15 cellular contexts compared by ENCODE assay signal in genomic region chr2:213101686-213102460, GRCh38. TPM values are rescaled to one million over a fixed set of nuclear protein-coding genes. Genes with fewer than 3 reads are reported as not detected.
A peak's percentile ranks its signal among the peaks of the same experiment; 100 is the strongest.
DNase-seq lines count a peak whose midpoint lies in the region; ATAC-seq and TF ChIP-seq lines count a peak whose summit lies in the region.
"Had no signal": no experiment of that assay in that cellular context is flagged by ENCODE, and none has a peak within 500 bp of the region (broad histone marks: within the 10 kb centered on the region; RNA-seq: fewer than 3 reads in every experiment).

No MANE protein-coding gene starts in this region.

- H3K27ac ChIP-seq in KOPT-K1 (ENCODE audit: low read depth, low read length, poor library complexity, severe bottlenecking) (peak overlapping the region; percentile 90), caudate nucleus (ENCODE audit: low read depth, low read length) (no peak overlapping the region), sigmoid colon (no peak overlapping the region)
- H3K27ac ChIP-seq: C4-2B had no signal

- WGBS in sigmoid colon, 2 donors: 39 to 61% methylated on average over 5 of the region's 5 CpGs

- H3K27me3 Mint-ChIP-seq in activated CD8-positive, alpha-beta memory T cell treated with anti-CD3 and anti-CD28 coated beads, Interleukin-2, amount 10 ng/mL, durations not matched to agents 7 days and 5 days: no peaks in the 10 kb centered on the region
- no peaks in the 10 kb centered on the region for H3K27me3 Mint-ChIP-seq in effector memory CD8-positive, alpha-beta T cell
- no peaks in the 10 kb centered on the region for H3K27me3 Mint-ChIP-seq in stimulated activated naive B cell treated with anti-CD40 and anti-IgM and Interleukin-4, amounts not matched to agents 10 μg/mL and 1 μg/mL and 100 μg/mL, for 72 hours

- intact Hi-C loops in sigmoid colon (cut with DNase I): no loop called here

- no peaks in the 10 kb centered on the region for H3K27me3 ChIP-seq in sigmoid colon

- no peak for ATAC-seq in activated CD8-positive, alpha-beta memory T cell treated with anti-CD3 and anti-CD28 coated beads, Interleukin-2, amount 10 ng/mL, durations not matched to agents 7 days and 5 days
- peak; percentile 16 for ATAC-seq in effector memory CD8-positive, alpha-beta T cell (replicated peaks)
- peak; percentile 25 to 43 for ATAC-seq in stimulated activated naive B cell treated with anti-CD40 and anti-IgM and Interleukin-4, amounts not matched to agents 10 μg/mL and 1 μg/mL and 100 μg/mL, for 72 hours (replicated peaks)
- ATAC-seq: esophagus mucosa had no signal

- TF ChIP-seq POLR2A in sigmoid colon (IDR thresholded peaks at IDR 0.05): no peak

- peaks cover 12% of the 10 kb centered on the region for H3K4me1 Mint-ChIP-seq in activated CD8-positive, alpha-beta memory T cell treated with anti-CD3 and anti-CD28 coated beads, Interleukin-2, amount 10 ng/mL, durations not matched to agents 7 days and 5 days
- peaks cover 22 to 32% of the 10 kb centered on the region in 2 donors for H3K4me1 Mint-ChIP-seq in effector memory CD8-positive, alpha-beta T cell (ENCODE audit: low read depth in 2 of 2)
- peaks cover 14 to 35% of the 10 kb centered on the region in 2 donors for H3K4me1 Mint-ChIP-seq in stimulated activated naive B cell treated with anti-CD40 and anti-IgM and Interleukin-4, amounts not matched to agents 10 μg/mL and 1 μg/mL and 100 μg/mL, for 72 hours
- H3K4me1 Mint-ChIP-seq: nephron progenitor cell had no signal

- H3K4me3 Mint-ChIP-seq in activated CD8-positive, alpha-beta memory T cell treated with anti-CD3 and anti-CD28 coated beads, Interleukin-2, amount 10 ng/mL, durations not matched to agents 7 days and 5 days: no peak overlapping the region
- H3K4me3 Mint-ChIP-seq in effector memory CD8-positive, alpha-beta T cell: peak overlapping the region; percentile 53 to 74
- no peak overlapping the region for H3K4me3 Mint-ChIP-seq in stimulated activated naive B cell treated with anti-CD40 and anti-IgM and Interleukin-4, amounts not matched to agents 10 μg/mL and 1 μg/mL and 100 μg/mL, for 72 hours
- H3K4me3 Mint-ChIP-seq: activated naive CD4-positive, alpha-beta T cell treated with anti-CD3 and anti-CD28 coated beads for 36 hours; brain; nephron progenitor cell; T-helper 1 cell treated with Interleukin-12 subunit alpha and Interleukin-12 subunit beta and Interleukin-4 antibody, amounts not matched to agents 30 μg/mL and 1 μg/mL, for 36 hours had no signal

- DNase-seq in activated CD8-positive, alpha-beta memory T cell treated with anti-CD3 and anti-CD28 coated beads, Interleukin-2, amount 10 ng/mL, durations not matched to agents 7 days and 5 days: no peak
- DNase-seq in activated CD8-positive, alpha-beta memory T cell treated with anti-CD3 and anti-CD28 coated beads, Interleukin-2, amount 50 U/mL, for 4 hours: no peak
- DNase-seq in effector memory CD8-positive, alpha-beta T cell: no peak
- no peak for DNase-seq in stimulated activated naive B cell treated with anti-CD40 and anti-IgM and Interleukin-4, amounts not matched to agents 10 μg/mL and 1 μg/mL and 100 μg/mL, for 72 hours
- DNase-seq in stimulated activated naive CD4-positive, alpha-beta T cell treated with Interleukin-2 at 50 U/mL for 16 hours (lab: John Stamatoyannopoulos, UW): no peak
- no peak for DNase-seq in caudate nucleus (lab: John Stamatoyannopoulos, UW)
- DNase-seq in sigmoid colon: no peak
- DNase-seq: activated naive CD4-positive, alpha-beta T cell treated with anti-CD3 and anti-CD28 coated beads for 36 hours; nephron progenitor cell; SHP77 had no signal

- TF ChIP-seq CTCF in sigmoid colon (IDR thresholded peaks at IDR 0.05): no peak

- H3K4me1 ChIP-seq in sigmoid colon: no peaks in the 10 kb centered on the region

- CTCF ChIA-PET in activated CD8-positive, alpha-beta memory T cell treated with anti-CD3 and anti-CD28 coated beads, Interleukin-2, amount 10 ng/mL, durations not matched to agents 7 days and 5 days (lab: Charles Lee): no interaction called here

- H3K9me3 Mint-ChIP-seq in activated CD8-positive, alpha-beta memory T cell treated with anti-CD3 and anti-CD28 coated beads, Interleukin-2, amount 10 ng/mL, durations not matched to agents 7 days and 5 days (ENCODE audit: low read depth): no peaks in the 10 kb centered on the region
- no peaks in the 10 kb centered on the region for H3K9me3 Mint-ChIP-seq in effector memory CD8-positive, alpha-beta T cell
- no peaks in the 10 kb centered on the region for H3K9me3 Mint-ChIP-seq in stimulated activated naive B cell treated with anti-CD40 and anti-IgM and Interleukin-4, amounts not matched to agents 10 μg/mL and 1 μg/mL and 100 μg/mL, for 72 hours
- H3K9me3 Mint-ChIP-seq: activated naive CD4-positive, alpha-beta T cell treated with anti-CD3 and anti-CD28 coated beads for 36 hours; brain; nephron progenitor cell; T-helper 1 cell treated with Interleukin-12 subunit alpha and Interleukin-12 subunit beta and Interleukin-4 antibody, amounts not matched to agents 30 μg/mL and 1 μg/mL, for 36 hours had no signal

- TF ChIP-seq EP300 in sigmoid colon (IDR thresholded peaks at IDR 0.05): no peak

- H3K4me3 ChIP-seq in sigmoid colon: no peak overlapping the region

- no peaks in the 10 kb centered on the region for H3K36me3 Mint-ChIP-seq in activated CD8-positive, alpha-beta memory T cell treated with anti-CD3 and anti-CD28 coated beads, Interleukin-2, amount 10 ng/mL, durations not matched to agents 7 days and 5 days
- H3K36me3 Mint-ChIP-seq in effector memory CD8-positive, alpha-beta T cell (ENCODE audit: insufficient read depth): peaks cover 3% of the 10 kb centered on the region
- peaks cover 0 to 3% of the 10 kb centered on the region in 2 donors for H3K36me3 Mint-ChIP-seq in stimulated activated naive B cell treated with anti-CD40 and anti-IgM and Interleukin-4, amounts not matched to agents 10 μg/mL and 1 μg/mL and 100 μg/mL, for 72 hours
- H3K36me3 Mint-ChIP-seq: brain had no signal

- H3K36me3 ChIP-seq in KOPT-K1 (ENCODE audit: insufficient read depth, low read length): peaks cover 21% of the 10 kb centered on the region; the same call in 1 of the 2 replicates
- H3K36me3 ChIP-seq in sigmoid colon: no peaks in the 10 kb centered on the region

- peak overlapping the region; percentile 52 for H3K27ac Mint-ChIP-seq in activated CD8-positive, alpha-beta memory T cell treated with anti-CD3 and anti-CD28 coated beads, Interleukin-2, amount 10 ng/mL, durations not matched to agents 7 days and 5 days
- peak overlapping the region; percentile 56 to 85 for H3K27ac Mint-ChIP-seq in effector memory CD8-positive, alpha-beta T cell
- H3K27ac Mint-ChIP-seq in stimulated activated naive B cell treated with anti-CD40 and anti-IgM and Interleukin-4, amounts not matched to agents 10 μg/mL and 1 μg/mL and 100 μg/mL, for 72 hours: no peak overlapping the region
- H3K27ac Mint-ChIP-seq: activated naive CD4-positive, alpha-beta T cell treated with anti-CD3 and anti-CD28 coated beads for 36 hours; brain; nephron progenitor cell; T-helper 1 cell treated with Interleukin-12 subunit alpha and Interleukin-12 subunit beta and Interleukin-4 antibody, amounts not matched to agents 30 μg/mL and 1 μg/mL, for 36 hours had no signal

- H3K9me3 ChIP-seq in KOPT-K1 (ENCODE audit: insufficient read depth, low read length, poor library complexity, severe bottlenecking): no peaks in the 10 kb centered on the region
- H3K9me3 ChIP-seq in sigmoid colon: no peaks in the 10 kb centered on the region

RNA-seq across cellular contexts. Expression of gene IKZF2, which starts 49.5 kb away (rescaled TPM):
- 10 to 100 TPM; 14.7 to 41.4 TPM for total RNA-seq in activated CD8-positive, alpha-beta memory T cell treated with anti-CD3 and anti-CD28 coated beads, Interleukin-2, amount 10 ng/mL, durations not matched to agents 7 days and 5 days
- total RNA-seq in sigmoid colon: 10 to 100 TPM in 2 of 4 donors, 1 to 10 TPM in 2; 5.5 to 14.9 (median 10.5) TPM
- polyA plus RNA-seq in sigmoid colon: 1 to 10 TPM in 1 of 3 donors, under 1 TPM in 2; under 0.01 to 2.7 (median 0.46) TPM

Comparison
In these comparisons a context has a peak if more than half of its experiments do, and no peak if none do; other contexts are left out.
1. H3K4me3 Mint-ChIP-seq: peak in effector memory CD8-positive, alpha-beta T cell (2 of 2); none in activated CD8-positive, alpha-beta memory T cell treated with anti-CD3 and anti-CD28 coated beads, Interleukin-2, amount 10 ng/mL, durations not matched to agents 7 days and 5 days (single experiment) and stimulated activated naive B cell treated with anti-CD40 and anti-IgM and Interleukin-4, amounts not matched to agents 10 μg/mL and 1 μg/mL and 100 μg/mL, for 72 hours (0 of 2).